1 cellular context compared by ENCODE assay signal in genomic region chr17:64115871-64116534, GRCh38.
TF ChIP-seq lines count a peak whose summit lies in the region.

No MANE protein-coding gene starts in this region.

TF ChIP-seq in IMR-90, 13 proteins besides CTCF, POLR2A, EP300 and RAD21 (continued from another document):
- TF ChIP-seq MXI1 (IDR thresholded peaks at IDR 0.05; ENCODE audit: borderline replicate concordance, low read depth, low read length) = no peak
TF ChIP-seq in IMR-90: peak in this region for 3.
